8 cellular contexts compared by ENCODE assay signal in the genomic region with DNA sequence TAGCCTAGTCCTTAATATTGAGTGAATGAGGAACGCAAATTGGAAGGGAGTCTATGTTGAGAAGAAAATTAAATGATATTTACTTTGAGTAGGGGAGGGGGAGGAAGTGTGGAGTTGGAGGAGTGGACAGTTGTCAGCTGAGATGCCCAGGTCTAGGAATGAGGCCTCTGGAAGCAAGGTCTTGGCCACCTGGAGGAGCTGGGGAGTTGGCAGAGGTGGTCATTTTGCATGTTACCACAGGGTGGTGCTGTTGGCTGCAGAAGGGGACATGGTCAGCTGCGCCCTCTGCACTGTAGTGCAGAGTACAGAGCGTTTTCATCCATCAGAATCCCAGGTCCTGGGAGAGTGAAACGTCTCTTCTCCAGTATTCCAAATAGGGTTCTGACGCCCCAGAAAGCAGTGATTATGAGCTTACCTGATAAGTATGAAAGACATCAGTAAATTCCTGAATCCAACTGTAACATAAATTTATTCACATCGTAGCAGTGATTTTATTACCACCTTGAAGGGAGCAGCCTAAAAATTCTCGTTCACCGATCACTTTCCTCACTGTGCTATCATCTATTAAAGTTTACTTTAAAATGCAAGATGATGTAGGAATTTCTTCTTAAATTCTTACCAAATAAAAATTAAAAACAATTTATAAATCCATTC. TPM values are rescaled to one million over a fixed set of nuclear protein-coding genes. Genes with fewer than 3 reads are reported as not detected.
DNase-seq lines count a peak whose midpoint lies in the region; ATAC-seq and TF ChIP-seq lines count a peak whose summit lies in the region.

No MANE protein-coding gene starts in this region.

- peak; percentile 93 for TF ChIP-seq CTCF in NB4 (IDR thresholded peaks at IDR 0.05; ENCODE audit: low read depth, low read length)
- peak; percentile 56 for TF ChIP-seq CTCF in SU-DHL-6 (IDR thresholded peaks at IDR 0.05; ENCODE audit: insufficient read depth, low read length, poor library complexity, severe bottlenecking)

- H3K4me3 Mint-ChIP-seq in stimulated activated naive CD8-positive, alpha-beta T cell treated with anti-CD3 and anti-CD28 coated beads, Interleukin-15, amount 100 ng/mL, for 72 hours, result no peak overlapping the region

- no peak overlapping the region for H3K9ac ChIP-seq in SU-DHL-6 (ENCODE audit: low read length)

- peak; percentile 74 for ATAC-seq in stimulated activated naive CD8-positive, alpha-beta T cell treated with anti-CD3 and anti-CD28 coated beads, Interleukin-15, amount 100 ng/mL, for 72 hours
- no peak for ATAC-seq in HG02623 (IDR thresholded peaks at IDR 0.05; ENCODE audit: unreplicated experiment)

- H3K27ac Mint-ChIP-seq in stimulated activated naive CD8-positive, alpha-beta T cell treated with anti-CD3 and anti-CD28 coated beads, Interleukin-15, amount 100 ng/mL, for 72 hours, result peak overlapping the region in 1 of 2 donors; percentile 51

- 0 out of 2 replicates have a peak, but pooled peaks cover 6% of the 10 kb centered on the region for H3F3A ChIP-seq in SU-DHL-6 (ENCODE audit: insufficient read depth)

- H3K27me3 Mint-ChIP-seq in stimulated activated naive CD8-positive, alpha-beta T cell treated with anti-CD3 and anti-CD28 coated beads, Interleukin-15, amount 100 ng/mL, for 72 hours, result no peaks in the 10 kb centered on the region

- no peaks in the 10 kb centered on the region for H3K9me3 Mint-ChIP-seq in stimulated activated naive CD8-positive, alpha-beta T cell treated with anti-CD3 and anti-CD28 coated beads, Interleukin-15, amount 100 ng/mL, for 72 hours

- peak; percentile 54 for DNase-seq in activated CD4-positive, alpha-beta T cell treated with anti-CD3 and anti-CD28 coated beads for 48 hours
- DNase-seq in activated CD4-positive, alpha-beta T cell treated with anti-CD3 and anti-CD28 coated beads for 4 hours, result no peak
- DNase-seq in NB4 (ENCODE audit: low read depth) (peak; percentile 71), cerebellum (ENCODE audit: low spot score) (peak; percentile 90), left kidney (ENCODE audit: low read depth, low spot score) (peak; percentile 92)
- DNase-seq in stimulated activated naive CD8-positive, alpha-beta T cell treated with anti-CD3 and anti-CD28 coated beads, Interleukin-15, amount 100 ng/mL, for 72 hours, result peak; percentile 35 to 47

- no peak overlapping the region for H3K27ac ChIP-seq in SU-DHL-6 (ENCODE audit: low read depth, low read length)

- H4K20me1 ChIP-seq in SU-DHL-6 (ENCODE audit: low read depth, low read length), result 0 out of 2 replicates have a peak, but pooled peaks cover 5% of the 10 kb centered on the region

- no peak overlapping the region for H3K4me2 ChIP-seq in SU-DHL-6 (ENCODE audit: low read depth, low read length, poor library complexity, severe bottlenecking)

- 0 out of 2 replicates have a peak, but pooled peaks cover 7% of the 10 kb centered on the region for H3K79me2 ChIP-seq in SU-DHL-6 (ENCODE audit: insufficient read depth, low read length)

- TF ChIP-seq POLR2A in NB4 (IDR thresholded peaks at IDR 0.05; ENCODE audit: extremely low read depth, insufficient read length), result no peak

- no peak overlapping the region for H2AFZ ChIP-seq in SU-DHL-6 (ENCODE audit: low read depth, low read length, severe bottlenecking)

- H3K36me3 ChIP-seq in SU-DHL-6 (ENCODE audit: low read length), result peaks cover 13% of the 10 kb centered on the region

- no peaks in the 10 kb centered on the region for H3K27me3 ChIP-seq in SU-DHL-6 (ENCODE audit: low read length)

- H3K4me3 ChIP-seq in NB4 (ENCODE audit: low read depth, low read length), result no peak overlapping the region
- H3K4me3 ChIP-seq in SU-DHL-6 (ENCODE audit: insufficient read depth, low read length, poor library complexity, severe bottlenecking), result no peak overlapping the region

- no peaks in the 10 kb centered on the region for H3K9me3 ChIP-seq in SU-DHL-6 (ENCODE audit: insufficient read depth, low read length)

- H3K9me2 ChIP-seq in SU-DHL-6 (replicated peaks; ENCODE audit: insufficient read depth, low read length), result no peaks in the 10 kb centered on the region

- peaks cover 16% of the 10 kb centered on the region for H3K4me1 Mint-ChIP-seq in stimulated activated naive CD8-positive, alpha-beta T cell treated with anti-CD3 and anti-CD28 coated beads, Interleukin-15, amount 100 ng/mL, for 72 hours

RNA-seq across cellular contexts. Expression of gene PARK7, which starts 13.8 kb away (rescaled TPM):
- 80.4 TPM for total RNA-seq in cerebellum

RNA-seq across cellular contexts. Expression of gene TNFRSF9, which starts 34.7 kb away (rescaled TPM):
- total RNA-seq in cerebellum, result not detected

RNA-seq across cellular contexts. Expression of gene ERRFI1, which starts 50.8 kb away (rescaled TPM):
- 22.0 TPM for total RNA-seq in cerebellum

Comparison
In these comparisons a context has a peak if more than half of its experiments do, and no peak if none do; other contexts are left out.
1. DNase-seq: peak in activated CD4-positive, alpha-beta T cell treated with anti-CD3 and anti-CD28 coated beads for 48 hours (single experiment), NB4 (single experiment), cerebellum (single experiment), left kidney (single experiment) and stimulated activated naive CD8-positive, alpha-beta T cell treated with anti-CD3 and anti-CD28 coated beads, Interleukin-15, amount 100 ng/mL, for 72 hours (2 of 2); none in activated CD4-positive, alpha-beta T cell treated with anti-CD3 and anti-CD28 coated beads for 4 hours (0 of 2).